In the genomic region with DNA sequence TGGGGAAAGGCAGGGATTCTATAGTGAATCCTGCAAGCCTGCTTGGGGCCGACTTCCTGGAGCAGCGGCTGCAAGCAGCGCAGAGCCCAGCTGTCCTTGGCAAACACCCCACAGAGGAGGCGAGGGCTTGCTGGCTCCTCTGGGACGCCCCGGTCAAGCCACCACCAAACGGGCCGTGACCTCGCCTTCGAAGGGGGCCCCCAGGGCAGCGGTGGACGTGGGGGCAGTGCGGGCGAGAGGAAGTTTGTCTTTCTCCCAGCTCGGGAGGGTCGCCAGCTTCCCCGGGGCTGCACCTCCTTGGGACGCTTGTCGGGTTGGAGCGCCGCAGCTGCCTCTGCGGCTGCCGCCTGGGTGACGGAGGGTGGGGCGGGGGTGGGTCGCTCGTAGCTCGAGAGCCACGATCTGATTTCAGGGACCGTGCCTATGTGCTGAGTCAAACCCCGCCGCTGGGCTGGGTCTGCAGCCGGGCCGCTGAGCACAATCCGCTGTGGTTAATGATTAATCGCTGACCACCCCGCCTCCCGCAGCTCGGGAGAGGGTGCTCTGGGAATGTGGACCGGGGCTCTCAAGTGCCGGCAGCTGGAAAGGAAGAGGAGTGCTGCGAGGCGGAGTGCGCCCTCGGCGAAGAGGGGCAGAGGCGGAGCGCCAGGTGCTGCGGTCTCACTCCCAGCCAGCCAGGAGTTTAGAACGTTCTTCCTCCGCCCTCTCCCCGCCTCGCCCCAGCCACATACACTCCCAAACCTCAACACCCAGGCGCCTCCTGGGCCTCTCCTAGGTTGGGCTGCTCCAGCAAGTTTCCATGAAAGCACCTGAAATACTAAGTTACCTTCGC, we compare ENCODE assay signal across 1 cellular context.
TF ChIP-seq lines count a peak whose summit lies in the region.

TSS of gene GPR39 (plus strand) at position 726 of the 832 bp plus-strand sequence.

TF ChIP-seq in HEK293, 187 proteins besides CTCF, POLR2A, EP300 and RAD21 (continued from another document):
- no peak for TF ChIP-seq PRDM2 (tag by site-specific recombination; IDR thresholded peaks at IDR 0.05; ENCODE audit: borderline replicate concordance)
- no peak for TF ChIP-seq ZNF548 (tag by site-specific recombination; IDR thresholded peaks at IDR 0.05)
- TF ChIP-seq ZNF571 (tag by site-specific recombination; IDR thresholded peaks at IDR 0.05) = no peak
- peak; percentile 55; the same call in 1 of the 2 replicates for TF ChIP-seq IKZF3 (tag by site-specific recombination; IDR thresholded peaks at IDR 0.05)
- TF ChIP-seq ZNF600 (tag by site-specific recombination; IDR thresholded peaks at IDR 0.05) = peak; percentile 77
- TF ChIP-seq ZIC2 (tag by site-specific recombination; IDR thresholded peaks at IDR 0.05) = peak; percentile 63; the same call in 1 of the 2 replicates
- no peak for TF ChIP-seq SETDB1 (IDR thresholded peaks at IDR 0.05; ENCODE audit: insufficient read length, low read length)
- no peak for TF ChIP-seq MYNN (tag by site-specific recombination; IDR thresholded peaks at IDR 0.05; ENCODE audit: borderline replicate concordance)
- peak; percentile 14; the same call in 1 of the 2 replicates for TF ChIP-seq ZFP69B (tag by site-specific recombination; IDR thresholded peaks at IDR 0.05)
- peak; percentile 28; the same call in 1 of the 2 replicates for TF ChIP-seq ZNF423 (tag by site-specific recombination; IDR thresholded peaks at IDR 0.05)
- peak; percentile 56; the same call in 1 of the 2 replicates for TF ChIP-seq ZNF335 (tag by site-specific recombination; conservative IDR thresholded peaks at IDR 0.05)
- TF ChIP-seq, protein P1, sequence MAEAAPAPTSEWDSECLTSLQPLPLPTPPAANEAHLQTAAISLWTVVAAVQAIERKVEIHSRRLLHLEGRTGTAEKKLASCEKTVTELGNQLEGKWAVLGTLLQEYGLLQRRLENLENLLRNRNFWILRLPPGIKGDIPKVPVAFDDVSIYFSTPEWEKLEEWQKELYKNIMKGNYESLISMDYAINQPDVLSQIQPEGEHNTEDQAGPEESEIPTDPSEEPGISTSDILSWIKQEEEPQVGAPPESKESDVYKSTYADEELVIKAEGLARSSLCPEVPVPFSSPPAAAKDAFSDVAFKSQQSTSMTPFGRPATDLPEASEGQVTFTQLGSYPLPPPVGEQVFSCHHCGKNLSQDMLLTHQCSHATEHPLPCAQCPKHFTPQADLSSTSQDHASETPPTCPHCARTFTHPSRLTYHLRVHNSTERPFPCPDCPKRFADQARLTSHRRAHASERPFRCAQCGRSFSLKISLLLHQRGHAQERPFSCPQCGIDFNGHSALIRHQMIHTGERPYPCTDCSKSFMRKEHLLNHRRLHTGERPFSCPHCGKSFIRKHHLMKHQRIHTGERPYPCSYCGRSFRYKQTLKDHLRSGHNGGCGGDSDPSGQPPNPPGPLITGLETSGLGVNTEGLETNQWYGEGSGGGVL (tag by site-specific recombination; IDR thresholded peaks at IDR 0.05) = no peak
- peak; percentile 58; the same call in 1 of the 2 replicates for TF ChIP-seq KLF9 (tag by site-specific recombination; IDR thresholded peaks at IDR 0.05; ENCODE audit: low read depth)
- TF ChIP-seq, protein P2, sequence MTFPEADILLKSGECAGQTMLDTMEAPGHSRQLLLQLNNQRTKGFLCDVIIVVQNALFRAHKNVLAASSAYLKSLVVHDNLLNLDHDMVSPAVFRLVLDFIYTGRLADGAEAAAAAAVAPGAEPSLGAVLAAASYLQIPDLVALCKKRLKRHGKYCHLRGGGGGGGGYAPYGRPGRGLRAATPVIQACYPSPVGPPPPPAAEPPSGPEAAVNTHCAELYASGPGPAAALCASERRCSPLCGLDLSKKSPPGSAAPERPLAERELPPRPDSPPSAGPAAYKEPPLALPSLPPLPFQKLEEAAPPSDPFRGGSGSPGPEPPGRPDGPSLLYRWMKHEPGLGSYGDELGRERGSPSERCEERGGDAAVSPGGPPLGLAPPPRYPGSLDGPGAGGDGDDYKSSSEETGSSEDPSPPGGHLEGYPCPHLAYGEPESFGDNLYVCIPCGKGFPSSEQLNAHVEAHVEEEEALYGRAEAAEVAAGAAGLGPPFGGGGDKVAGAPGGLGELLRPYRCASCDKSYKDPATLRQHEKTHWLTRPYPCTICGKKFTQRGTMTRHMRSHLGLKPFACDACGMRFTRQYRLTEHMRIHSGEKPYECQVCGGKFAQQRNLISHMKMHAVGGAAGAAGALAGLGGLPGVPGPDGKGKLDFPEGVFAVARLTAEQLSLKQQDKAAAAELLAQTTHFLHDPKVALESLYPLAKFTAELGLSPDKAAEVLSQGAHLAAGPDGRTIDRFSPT (tag by site-specific recombination; IDR thresholded peaks at IDR 0.05) = peak; percentile 33; the same call in 1 of the 2 replicates
- peak; percentile 78 for TF ChIP-seq GLIS1 (tag by site-specific recombination; IDR thresholded peaks at IDR 0.05)
- TF ChIP-seq ZEB2 (tag by site-specific recombination; IDR thresholded peaks at IDR 0.05) = peak; percentile 52; the same call in 1 of the 2 replicates
- TF ChIP-seq, protein P3, sequence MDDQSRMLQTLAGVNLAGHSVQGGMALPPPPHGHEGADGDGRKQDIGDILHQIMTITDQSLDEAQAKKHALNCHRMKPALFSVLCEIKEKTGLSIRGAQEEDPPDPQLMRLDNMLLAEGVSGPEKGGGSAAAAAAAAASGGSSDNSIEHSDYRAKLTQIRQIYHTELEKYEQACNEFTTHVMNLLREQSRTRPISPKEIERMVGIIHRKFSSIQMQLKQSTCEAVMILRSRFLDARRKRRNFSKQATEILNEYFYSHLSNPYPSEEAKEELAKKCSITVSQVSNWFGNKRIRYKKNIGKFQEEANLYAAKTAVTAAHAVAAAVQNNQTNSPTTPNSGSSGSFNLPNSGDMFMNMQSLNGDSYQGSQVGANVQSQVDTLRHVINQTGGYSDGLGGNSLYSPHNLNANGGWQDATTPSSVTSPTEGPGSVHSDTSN (CRISPR knock-in tag; IDR thresholded peaks at IDR 0.05) = 0 out of 2 replicates have a peak, but pooled peaks have one; percentile 44
- TF ChIP-seq EGR2 (tag by site-specific recombination; IDR thresholded peaks at IDR 0.05; ENCODE audit: low read depth) = peak; percentile 80
- TF ChIP-seq ZNF664 (tag by site-specific recombination; IDR thresholded peaks at IDR 0.05) = no peak
- peak; percentile 73 for TF ChIP-seq SP2 (tag by site-specific recombination; IDR thresholded peaks at IDR 0.05)
- peak; percentile 71 for TF ChIP-seq KLF1 (tag by site-specific recombination; IDR thresholded peaks at IDR 0.05)
- TF ChIP-seq ZNF211 (tag by site-specific recombination; IDR thresholded peaks at IDR 0.05; ENCODE audit: low read depth) = no peak
- TF ChIP-seq ZNF114 (tag by site-specific recombination; IDR thresholded peaks at IDR 0.05) = no peak
- no peak for TF ChIP-seq HOXA7 (CRISPR knock-in tag; IDR thresholded peaks at IDR 0.05; ENCODE audit: borderline replicate concordance)
- peak; percentile 84 for TF ChIP-seq GLIS2 (tag by site-specific recombination; IDR thresholded peaks at IDR 0.05)
- TF ChIP-seq ZNF354C (tag by site-specific recombination; IDR thresholded peaks at IDR 0.05; ENCODE audit: borderline replicate concordance, low read depth) = no peak
TF ChIP-seq in HEK293: peak in this region for 39.
